In the genomic region with DNA sequence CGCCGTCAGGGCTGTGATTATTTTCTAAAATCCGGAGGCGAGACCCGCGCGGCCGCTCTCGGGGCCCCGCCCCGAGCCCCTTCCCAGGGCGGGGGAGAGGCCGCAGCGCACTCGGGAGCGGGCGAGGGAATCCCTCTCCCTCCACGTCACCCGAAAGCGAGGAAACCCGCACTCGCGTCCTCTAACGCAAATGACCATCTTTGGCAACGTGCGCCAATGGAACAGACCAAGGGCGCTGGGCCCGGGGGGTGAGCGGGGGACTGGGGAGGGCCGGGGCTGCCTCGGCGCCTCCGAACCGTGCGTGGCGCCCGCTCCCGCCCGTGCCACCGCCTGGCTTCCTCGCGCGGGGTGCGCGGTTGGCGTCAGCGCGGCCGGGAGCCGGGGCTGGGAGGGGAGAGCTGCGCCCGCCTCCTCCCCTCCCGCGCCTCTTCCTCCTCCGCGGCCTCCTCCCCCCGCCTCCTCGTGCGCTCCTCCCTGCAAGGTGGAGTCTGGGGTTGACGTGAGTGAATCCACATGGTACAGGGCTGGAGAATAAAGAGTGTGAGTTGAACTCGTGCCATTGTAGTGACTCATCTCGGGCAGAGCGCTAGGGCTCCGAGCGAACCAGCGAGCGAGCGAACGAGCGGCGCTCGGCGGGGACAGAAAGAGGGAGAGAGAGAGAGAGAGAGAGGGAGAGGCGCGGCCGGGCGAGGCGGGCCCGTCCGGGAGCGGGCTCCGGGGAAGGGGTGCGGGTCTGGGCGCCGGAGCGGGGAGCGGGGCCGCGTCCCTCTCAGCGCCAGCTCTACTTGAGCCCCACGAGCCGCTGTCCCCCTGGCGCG, we compare ENCODE assay signal across 1 cellular context.
TF ChIP-seq lines count a peak whose summit lies in the region.

TSS of gene FOSL2 (plus strand) at position 562 of the 818 bp plus-strand sequence. CDS start 863 bp downstream, outside the sequence.

TF ChIP-seq in K562, 482 proteins besides CTCF, POLR2A, EP300 and RAD21 (continued from another document and continues in another):
- TF ChIP-seq CREM (IDR thresholded peaks at IDR 0.05; ENCODE audit: low read depth) (peak; percentile 81), ZNF184 (CRISPR knock-in tag; IDR thresholded peaks at IDR 0.05) (no peak), RCOR1 (IDR thresholded peaks at IDR 0.05; ENCODE audit: borderline replicate concordance in 1 of 2, low read depth in 2 of 2, low read length in 2 of 2) (peak; percentile 42 to 78; a peak in 3 of 4 replicates), PHTF2 (CRISPR knock-in tag; IDR thresholded peaks at IDR 0.05) (no peak), ATF7 (IDR thresholded peaks at IDR 0.05) (peak; percentile 96), MEIS2 (IDR thresholded peaks at IDR 0.05; ENCODE audit: partially characterized antibody) (no peak), HEY1 (CRISPR knock-in tag; IDR thresholded peaks at IDR 0.05; ENCODE audit: borderline replicate concordance) (no peak), SAFB (IDR thresholded peaks at IDR 0.05; ENCODE audit: borderline replicate concordance, low read depth, low read length) (peak; percentile 34; the same call in 1 of the 2 replicates), VEZF1 (CRISPR knock-in tag; IDR thresholded peaks at IDR 0.05) (peak; percentile 97), TEAD4 (IDR thresholded peaks at IDR 0.05; ENCODE audit: low read length) (peak; percentile 18; the same call in 1 of the 2 replicates), TEAD4 (CRISPR knock-in tag; IDR thresholded peaks at IDR 0.05; ENCODE audit: borderline replicate concordance) (no peak), POLR2G (IDR thresholded peaks at IDR 0.05; ENCODE audit: low read depth, low read length) (peak; percentile 79), TOE1 (IDR thresholded peaks at IDR 0.05; ENCODE audit: borderline replicate concordance) (peak; percentile 75; the same call in 1 of the 2 replicates), TOE1 (CRISPR knock-in tag; IDR thresholded peaks at IDR 0.05; ENCODE audit: borderline replicate concordance, low read depth) (no peak), POLR2H (tag; IDR thresholded peaks at IDR 0.05; ENCODE audit: low read depth) (peak; percentile 58; the same call in 1 of the 2 replicates), HDAC2 (IDR thresholded peaks at IDR 0.05) (peak; percentile 78), SPI1 (IDR thresholded peaks at IDR 0.05; ENCODE audit: borderline replicate concordance, low read depth, low read length) (0 out of 2 replicates have a peak, but pooled peaks have one; percentile 12), ZNF589 (CRISPR knock-in tag; IDR thresholded peaks at IDR 0.05; ENCODE audit: low read depth) (0 out of 2 replicates have a peak, but pooled peaks have one; percentile 14), ZNF121 (CRISPR knock-in tag; conservative IDR thresholded peaks at IDR 0.05) (no peak), XRCC4 (IDR thresholded peaks at IDR 0.05; ENCODE audit: extremely low read depth, insufficient read depth, insufficient read length) (no peak), HDAC8 (tag; IDR thresholded peaks at IDR 0.05) (no peak), KAT7 (CRISPR knock-in tag; IDR thresholded peaks at IDR 0.05; ENCODE audit: borderline replicate concordance) (peak; percentile 26; the same call in 1 of the 2 replicates), ZBTB5 (IDR thresholded peaks at IDR 0.05) (no peak), FOSL1 (tag; conservative IDR thresholded peaks at IDR 0.05) (peak; percentile 98), GATAD2B (IDR thresholded peaks at IDR 0.05; ENCODE audit: borderline replicate concordance) (peak; percentile 45; the same call in 1 of the 2 replicates), HCFC1 (IDR thresholded peaks at IDR 0.05; ENCODE audit: low read depth, low read length) (no peak; the same call in 1 of the 2 replicates), BCOR (IDR thresholded peaks at IDR 0.05) (peak; percentile 89), ZEB2 (IDR thresholded peaks at IDR 0.05) (peak; percentile 16; the same call in 1 of the 2 replicates), CTBP1 (IDR thresholded peaks at IDR 0.05; ENCODE audit: borderline replicate concordance) (peak; percentile 96), HMG20A (CRISPR knock-in tag; conservative IDR thresholded peaks at IDR 0.05) (no peak), CREB1 (IDR thresholded peaks at IDR 0.05) (no peak; the same call in none of the 2 replicates), CREB1 (CRISPR knock-in tag; IDR thresholded peaks at IDR 0.05) (peak; percentile 47), ZFX (CRISPR knock-in tag; IDR thresholded peaks at IDR 0.05) (peak; percentile 53), ZNF444 (CRISPR knock-in tag; IDR thresholded peaks at IDR 0.05) (peak; percentile 38; the same call in 1 of the 2 replicates), JUNB (CRISPR knock-in tag; conservative IDR thresholded peaks at IDR 0.05) (peak; percentile 71; the same call in 1 of the 2 replicates), TAF1 (IDR thresholded peaks at IDR 0.05; ENCODE audit: control insufficient read depth, extremely low read depth, insufficient read depth, low read length, severe bottlenecking) (peak; percentile 50), MCM2 (IDR thresholded peaks at IDR 0.05; ENCODE audit: low read depth) (no peak), ARID3B (CRISPR knock-in tag; IDR thresholded peaks at IDR 0.05; ENCODE audit: borderline replicate concordance) (no peak), JUN (IDR thresholded peaks at IDR 0.05; ENCODE audit: borderline replicate concordance, low read depth, low read length) (peak; percentile 96), JUN (CRISPR knock-in tag; IDR thresholded peaks at IDR 0.05; ENCODE audit: borderline replicate concordance) (no peak), ZNF655 (CRISPR knock-in tag; IDR thresholded peaks at IDR 0.05) (no peak), SETDB1 (IDR thresholded peaks at IDR 0.05; ENCODE audit: low read length) (no peak), RNF2 (IDR thresholded peaks at IDR 0.05) (peak; percentile 36; the same call in 1 of the 2 replicates), NKRF (IDR thresholded peaks at IDR 0.05; ENCODE audit: borderline replicate concordance) (peak; percentile 56; the same call in 1 of the 2 replicates), ZNF740 (CRISPR knock-in tag; IDR thresholded peaks at IDR 0.05) (peak; percentile 63; the same call in 1 of the 2 replicates), ZNF740 (tag; IDR thresholded peaks at IDR 0.05) (peak in 1 of 2 experiments; percentile 53; a peak in 1 of 4 replicates), NCOR1 (IDR thresholded peaks at IDR 0.05) (0 out of 2 replicates have a peak, but pooled peaks have one; percentile 34), SUPT5H (IDR thresholded peaks at IDR 0.05) (peak; percentile 42; the same call in 1 of the 2 replicates), CHD1 (IDR thresholded peaks at IDR 0.05; ENCODE audit: low read length) (peak; percentile 12), EP400 (IDR thresholded peaks at IDR 0.05) (peak; percentile 81), NR4A1 (CRISPR knock-in tag; IDR thresholded peaks at IDR 0.05) (0 out of 2 replicates have a peak, but pooled peaks have one; percentile 8), NR4A1 (tag; IDR thresholded peaks at IDR 0.05) (no peak), CAMTA2 (CRISPR knock-in tag; conservative IDR thresholded peaks at IDR 0.05) (no peak), HIVEP1 (CRISPR knock-in tag; IDR thresholded peaks at IDR 0.05) (peak; percentile 95)
- TF ChIP-seq, protein P1, sequence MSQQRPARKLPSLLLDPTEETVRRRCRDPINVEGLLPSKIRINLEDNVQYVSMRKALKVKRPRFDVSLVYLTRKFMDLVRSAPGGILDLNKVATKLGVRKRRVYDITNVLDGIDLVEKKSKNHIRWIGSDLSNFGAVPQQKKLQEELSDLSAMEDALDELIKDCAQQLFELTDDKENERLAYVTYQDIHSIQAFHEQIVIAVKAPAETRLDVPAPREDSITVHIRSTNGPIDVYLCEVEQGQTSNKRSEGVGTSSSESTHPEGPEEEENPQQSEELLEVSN (IDR thresholded peaks at IDR 0.05; ENCODE audit: borderline replicate concordance in 1 of 2, extremely low read depth in 1 of 2, insufficient read depth in 1 of 2, insufficient read length in 1 of 2, low read depth in 1 of 2, low read length in 1 of 2, poor library complexity in 1 of 2, severe bottlenecking in 1 of 2), result peak; percentile 41 to 79
- TF ChIP-seq, protein P2, sequence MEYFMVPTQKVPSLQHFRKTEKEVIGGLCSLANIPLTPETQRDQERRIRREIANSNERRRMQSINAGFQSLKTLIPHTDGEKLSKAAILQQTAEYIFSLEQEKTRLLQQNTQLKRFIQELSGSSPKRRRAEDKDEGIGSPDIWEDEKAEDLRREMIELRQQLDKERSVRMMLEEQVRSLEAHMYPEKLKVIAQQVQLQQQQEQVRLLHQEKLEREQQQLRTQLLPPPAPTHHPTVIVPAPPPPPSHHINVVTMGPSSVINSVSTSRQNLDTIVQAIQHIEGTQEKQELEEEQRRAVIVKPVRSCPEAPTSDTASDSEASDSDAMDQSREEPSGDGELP (CRISPR knock-in tag; IDR thresholded peaks at IDR 0.05; ENCODE audit: borderline replicate concordance), result peak; percentile 77
- TF ChIP-seq, protein P3, sequence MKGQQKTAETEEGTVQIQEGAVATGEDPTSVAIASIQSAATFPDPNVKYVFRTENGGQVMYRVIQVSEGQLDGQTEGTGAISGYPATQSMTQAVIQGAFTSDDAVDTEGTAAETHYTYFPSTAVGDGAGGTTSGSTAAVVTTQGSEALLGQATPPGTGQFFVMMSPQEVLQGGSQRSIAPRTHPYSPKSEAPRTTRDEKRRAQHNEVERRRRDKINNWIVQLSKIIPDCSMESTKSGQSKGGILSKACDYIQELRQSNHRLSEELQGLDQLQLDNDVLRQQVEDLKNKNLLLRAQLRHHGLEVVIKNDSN (CRISPR knock-in tag; IDR thresholded peaks at IDR 0.05), result peak; percentile 51
